In the genomic region with DNA sequence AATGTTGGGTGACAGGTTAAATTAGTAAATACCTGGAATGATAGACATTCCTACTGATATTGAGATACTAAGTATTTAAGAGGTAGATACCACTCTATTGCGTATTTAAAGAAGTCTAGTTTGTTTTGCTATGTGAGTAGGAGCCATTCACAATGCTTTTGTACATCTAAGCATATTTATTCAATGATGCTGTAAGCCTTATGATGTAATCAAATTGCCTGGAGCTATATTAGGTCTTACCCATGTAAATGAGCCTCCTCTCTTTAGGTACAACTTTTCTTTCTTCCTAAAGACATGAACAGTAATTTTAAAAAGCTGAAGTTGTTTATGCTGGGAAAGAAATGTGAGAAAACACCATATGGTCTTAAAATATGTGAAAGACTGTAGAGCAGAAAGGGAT, we compare ENCODE assay signal across 26 cellular contexts.
"Had no signal": no experiment of that assay in that cellular context is flagged by ENCODE, and none has a peak within 500 bp of the region (broad histone marks: within the 10 kb centered on the region; RNA-seq: fewer than 3 reads in every experiment).

No MANE protein-coding gene starts in this region.

- H3K4me3 ChIP-seq: esophagus muscularis mucosa, left ventricle myocardium inferior, lung, pancreas, prostate gland, right atrium auricular region, tibial artery, upper lobe of right lung had no signal

- H3K27me3 ChIP-seq: esophagus muscularis mucosa, foreskin keratinocyte, pancreas, right atrium auricular region, tibial artery, upper lobe of right lung had no signal

- DNase-seq: activated B cell treated with CpG ODN at 0.5 μM for 24 hours; activated CD4-positive, alpha-beta T cell treated with anti-CD3 and anti-CD28 coated beads, Interleukin-2, amount 50 U/mL, for 1 hour; activated CD8-positive, alpha-beta memory T cell treated with anti-CD3 and anti-CD28 coated beads, Interleukin-2, amount 10 ng/mL, durations not matched to agents 7 days and 5 days; activated CD8-positive, alpha-beta T cell treated with anti-CD3 and anti-CD28 coated beads, Interleukin-2, amount 10 ng/mL, durations not matched to agents 7 days and 5 days; activated naive CD8-positive, alpha-beta T cell treated with anti-CD3 and anti-CD28 coated beads, Interleukin-2, amount 50 U/mL, for 24 hours; activated T-cell treated with anti-CD3 and anti-CD28 coated beads, Interleukin-2, amount 50 U/mL, for 48 hours; amygdala; central memory CD4-positive, alpha-beta T cell; endodermal cell; islet precursor cell; left ventricle myocardium inferior; naive thymus-derived CD4-positive, alpha-beta T cell; pancreas; stimulated activated CD4-positive, alpha-beta T cell treated with anti-CD3 and anti-CD28 coated beads, Interleukin-1b, Interleukin-23, amount 100 ng/mL, for 48 hours; stimulated activated CD4-positive, alpha-beta T cell treated with anti-CD3 and anti-CD28 coated beads, Interleukin-4, amount 100 ng/mL, for 4 hours; stimulated activated CD8-positive, alpha-beta memory T cell treated with anti-CD3 and anti-CD28 coated beads, Interleukin-4, amount 100 ng/mL, for 48 hours; stimulated activated naive CD8-positive, alpha-beta T cell treated with anti-CD3 and anti-CD28 coated beads, Interleukin-15, amount 100 ng/mL, for 72 hours; substantia nigra; tibial artery; upper lobe of right lung had no signal

- H3K36me3 ChIP-seq: esophagus muscularis mucosa, left ventricle myocardium inferior, pancreas, prostate gland, right atrium auricular region, tibial artery, upper lobe of right lung had no signal

- ATAC-seq: activated CD8-positive, alpha-beta memory T cell treated with anti-CD3 and anti-CD28 coated beads, Interleukin-2, amount 10 ng/mL, durations not matched to agents 7 days and 5 days; activated CD8-positive, alpha-beta T cell treated with anti-CD3 and anti-CD28 coated beads, Interleukin-2, amount 10 ng/mL, durations not matched to agents 7 days and 5 days; activated naive CD8-positive, alpha-beta T cell treated with anti-CD3 and anti-CD28 coated beads, Interleukin-2, amount 50 U/mL, for 24 hours; foreskin keratinocyte; naive thymus-derived CD4-positive, alpha-beta T cell; pancreas; stimulated activated memory B cell treated with anti-CD40 and anti-IgM and Interleukin-4, amounts not matched to agents 10 μg/mL and 1 μg/mL and 100 μg/mL, for 72 hours; stimulated activated naive CD8-positive, alpha-beta T cell treated with anti-CD3 and anti-CD28 coated beads, Interleukin-15, amount 100 ng/mL, for 72 hours; upper lobe of right lung had no signal

- H3K27ac ChIP-seq: foreskin keratinocyte, left ventricle myocardium inferior, pancreas, prostate gland, right atrium auricular region, tibial artery, upper lobe of right lung had no signal

- H3K4me1 ChIP-seq: foreskin keratinocyte, left ventricle myocardium inferior, pancreas, prostate gland, right atrium auricular region, tibial artery, upper lobe of right lung had no signal
